Comparison of ENCODE assay signal across 23 cellular contexts in genomic region chr16:61590577-61590976, GRCh38.
"Had no signal": no experiment of that assay in that cellular context is flagged by ENCODE, and none has a peak within 500 bp of the region (broad histone marks: within the 10 kb centered on the region; RNA-seq: fewer than 3 reads in every experiment).

No MANE protein-coding gene starts in this region.

- H3K36me3 ChIP-seq: heart right ventricle, left ventricle myocardium inferior, pancreas, right lobe of liver, stomach, thoracic aorta, tibial artery, upper lobe of right lung had no signal

- H3K4me3 ChIP-seq: heart right ventricle, hepatocyte, left ventricle myocardium inferior, lung, mucosa of descending colon, pancreas, psoas muscle, right lobe of liver, smooth muscle cell, stomach, thoracic aorta, tibial artery, upper lobe of right lung had no signal

- H3K27me3 Mint-ChIP-seq: naive thymus-derived CD4-positive, alpha-beta T cell; natural killer cell treated with Interleukin-12 subunit alpha and Interleukin-12 subunit beta and Interleukin-15 and Interleukin-18, amount 100 ng/mL, for 72 hours; stimulated activated naive B cell treated with anti-CD40 and anti-IgM and Interleukin-4, amounts not matched to agents 10 μg/mL and 1 μg/mL and 100 μg/mL, for 72 hours had no signal

- H3K4me1 Mint-ChIP-seq: naive thymus-derived CD4-positive, alpha-beta T cell; neural crest cell; stimulated activated naive B cell treated with anti-CD40 and anti-IgM and Interleukin-4, amounts not matched to agents 10 μg/mL and 1 μg/mL and 100 μg/mL, for 72 hours had no signal

- H3K4me1 ChIP-seq: heart right ventricle, left ventricle myocardium inferior, pancreas, psoas muscle, stomach, tibial artery, upper lobe of right lung had no signal

- H3K79me2 ChIP-seq: hepatocyte had no signal

- H3K27ac Mint-ChIP-seq: naive thymus-derived CD4-positive, alpha-beta T cell; natural killer cell treated with Interleukin-12 subunit alpha and Interleukin-12 subunit beta and Interleukin-15 and Interleukin-18, amount 100 ng/mL, for 72 hours; stimulated activated naive B cell treated with anti-CD40 and anti-IgM and Interleukin-4, amounts not matched to agents 10 μg/mL and 1 μg/mL and 100 μg/mL, for 72 hours had no signal

- H3K4me3 Mint-ChIP-seq: naive thymus-derived CD4-positive, alpha-beta T cell; natural killer cell treated with Interleukin-12 subunit alpha and Interleukin-12 subunit beta and Interleukin-15 and Interleukin-18, amount 100 ng/mL, for 72 hours; neural crest cell; stimulated activated naive B cell treated with anti-CD40 and anti-IgM and Interleukin-4, amounts not matched to agents 10 μg/mL and 1 μg/mL and 100 μg/mL, for 72 hours had no signal

- H3K27ac ChIP-seq: heart right ventricle, hepatocyte, left ventricle myocardium inferior, pancreas, psoas muscle, right lobe of liver, stomach, thoracic aorta, tibial artery, upper lobe of right lung had no signal

- H3K36me3 Mint-ChIP-seq: naive thymus-derived CD4-positive, alpha-beta T cell; natural killer cell treated with Interleukin-12 subunit alpha and Interleukin-12 subunit beta and Interleukin-15 and Interleukin-18, amount 100 ng/mL, for 72 hours; stimulated activated naive B cell treated with anti-CD40 and anti-IgM and Interleukin-4, amounts not matched to agents 10 μg/mL and 1 μg/mL and 100 μg/mL, for 72 hours had no signal

- H3K9me3 Mint-ChIP-seq: natural killer cell treated with Interleukin-12 subunit alpha and Interleukin-12 subunit beta and Interleukin-15 and Interleukin-18, amount 100 ng/mL, for 72 hours had no signal

- H3K27me3 ChIP-seq: heart right ventricle, hepatocyte, pancreas, right lobe of liver, stomach, tibial artery, upper lobe of right lung had no signal

- DNase-seq: heart right ventricle; islet precursor cell; left ventricle myocardium inferior; midbrain; mucosa of descending colon; naive thymus-derived CD4-positive, alpha-beta T cell; pancreas; psoas muscle; right lobe of liver; stimulated activated CD4-positive, alpha-beta T cell treated with anti-CD3 and anti-CD28 coated beads, Interleukin-1b, Interleukin-23, amount 100 ng/mL, for 48 hours; stimulated activated CD4-positive, alpha-beta T cell treated with anti-CD3 and anti-CD28 coated beads, Interleukin-4, amount 100 ng/mL, for 1 hour; stimulated activated naive B cell treated with anti-CD40 and anti-IgM and Interleukin-4, amounts not matched to agents 10 μg/mL and 1 μg/mL and 100 μg/mL, for 72 hours; stimulated activated naive CD8-positive, alpha-beta T cell treated with anti-CD3 and anti-CD28 coated beads, Interleukin-15, Interleukin-2, amounts not matched to agents 100 U/mL and 50 U/mL, for 24 hours; stomach; tibial artery; trophoblast cell; upper lobe of right lung had no signal

- H3K9me3 ChIP-seq: pancreas had no signal

- H2AFZ ChIP-seq: hepatocyte had no signal

- H3K4me2 ChIP-seq: hepatocyte, smooth muscle cell had no signal
